Comparison of ENCODE assay signal across 10 cellular contexts in the genomic region with DNA sequence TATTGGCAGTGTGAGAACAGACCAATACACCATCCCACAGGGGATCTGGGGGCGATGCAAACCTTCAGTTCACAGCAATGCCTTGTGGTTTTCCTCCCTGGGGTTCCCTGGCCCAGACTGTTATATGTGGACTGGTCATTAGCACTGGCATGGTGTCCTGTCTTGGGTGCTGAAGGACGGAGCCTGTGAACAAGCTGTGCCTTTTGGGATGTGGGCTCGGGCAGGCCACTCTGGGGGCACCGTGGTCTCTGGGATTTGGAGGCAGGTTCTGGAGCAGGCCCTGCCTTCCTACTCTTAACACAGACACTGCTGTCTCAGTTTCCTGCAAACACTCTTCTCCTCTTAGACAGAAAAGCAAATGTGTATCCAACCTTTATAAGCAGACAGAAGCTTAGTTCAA.
DNase-seq lines count a peak whose midpoint lies in the region; ATAC-seq and TF ChIP-seq lines count a peak whose summit lies in the region.
"Had no signal": no experiment of that assay in that cellular context is flagged by ENCODE, and none has a peak within 500 bp of the region (broad histone marks: within the 10 kb centered on the region; RNA-seq: fewer than 3 reads in every experiment).

No MANE protein-coding gene starts in this region.

- intact Hi-C loops in left cardiac atrium (cut with DNase I): no loop called here
- intact Hi-C loops in heart right ventricle (cut with DNase I): no loop called here
- intact Hi-C loops in posterior vena cava (cut with DNase I): no loop called here

- peaks cover 6 to 61% (median 35%) of the 10 kb centered on the region in 7 donors for H3K27me3 ChIP-seq in heart right ventricle
- H3K27me3 ChIP-seq: BLaER1 treated with 17β-estradiol and CSF1 and Interleukin-3, amounts not matched to agents 10 nM and 100 nM had no signal

- no peaks in the 10 kb centered on the region for H3K4me1 ChIP-seq in heart right ventricle

- no peak overlapping the region for H3K27ac ChIP-seq in heart right ventricle
- H3K27ac ChIP-seq in VCaP: peak overlapping the region; percentile 87
- H3K27ac ChIP-seq: BLaER1 treated with 17β-estradiol and CSF1 and Interleukin-3, amounts not matched to agents 10 nM and 100 nM had no signal

- H3K9me3 ChIP-seq in heart right ventricle: peaks cover 0 to 5% (median 0%) of the 10 kb centered on the region in 11 donors

- 89 to 93% methylated on average over 4 of the region's 4 CpGs for WGBS in heart right ventricle, 2 donors

- H3K36me3 ChIP-seq in heart right ventricle: no peaks in the 10 kb centered on the region
- H3K36me3 ChIP-seq: BLaER1 treated with 17β-estradiol and CSF1 and Interleukin-3, amounts not matched to agents 10 nM and 100 nM had no signal

- no peak for ATAC-seq in left cardiac atrium
- ATAC-seq in heart right ventricle: no peak

- peak; percentile 4 for DNase-seq in left cardiac atrium
- DNase-seq in heart right ventricle: no peak
- DNase-seq in posterior vena cava (ENCODE audit: low spot score): peak; percentile 58
- no peak for DNase-seq in activated CD4-positive, CD25-positive, alpha-beta regulatory T cell (lab: John Stamatoyannopoulos, UW)
- DNase-seq in SKM-1 (lab: John Stamatoyannopoulos, UW; ENCODE audit: unreplicated experiment): no peak
- DNase-seq: CD4-positive, CD25-positive, alpha-beta regulatory T cell; COR-L47; H9 had no signal

- H3K4me3 ChIP-seq in heart right ventricle: no peak overlapping the region
- H3K4me3 ChIP-seq: BLaER1 treated with 17β-estradiol and CSF1 and Interleukin-3, amounts not matched to agents 10 nM and 100 nM had no signal

- TF ChIP-seq CTCF in heart right ventricle (IDR thresholded peaks at IDR 0.05) (no peak), VCaP (conservative IDR thresholded peaks at IDR 0.05) (no peak)

Comparison
In these comparisons a context has a peak if more than half of its experiments do, and no peak if none do; other contexts are left out.
1. DNase-seq: peak in left cardiac atrium (single experiment) and posterior vena cava (single experiment); none in heart right ventricle (0 of 2), activated CD4-positive, CD25-positive, alpha-beta regulatory T cell (0 of 4) and SKM-1 (single experiment).